Comparison of ENCODE assay signal across 21 cellular contexts in the genomic region with DNA sequence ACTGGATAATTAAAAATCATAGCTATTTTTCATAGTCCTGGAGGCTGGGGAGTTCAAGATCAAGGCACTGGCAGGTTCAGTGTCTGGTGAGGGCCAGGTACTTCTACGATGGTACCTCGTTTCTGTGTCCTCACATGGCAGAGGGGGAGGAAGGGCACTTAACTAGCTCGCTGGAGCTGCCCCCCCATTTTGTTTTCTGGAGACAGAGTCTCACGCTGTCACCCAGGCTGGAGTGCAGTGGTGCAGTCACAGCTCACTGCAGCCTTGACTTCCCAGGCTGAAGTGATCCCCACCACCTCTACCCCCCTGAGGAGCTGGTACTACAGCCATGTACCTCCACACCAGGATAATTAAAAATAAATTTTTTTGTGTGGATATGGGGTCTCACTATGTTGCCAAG. TPM values are rescaled to one million over a fixed set of nuclear protein-coding genes. Genes with fewer than 3 reads are reported as not detected.
A peak's percentile ranks its signal among the peaks of the same experiment; 100 is the strongest.
DNase-seq lines count a peak whose midpoint lies in the region; ATAC-seq and TF ChIP-seq lines count a peak whose summit lies in the region.
"Had no signal": no experiment of that assay in that cellular context is flagged by ENCODE, and none has a peak within 500 bp of the region (broad histone marks: within the 10 kb centered on the region; RNA-seq: fewer than 3 reads in every experiment).

No MANE protein-coding gene starts in this region.

- no peak overlapping the region for H3K4me3 Mint-ChIP-seq in activated CD4-positive, alpha-beta T cell treated with anti-CD3 and anti-CD28 coated beads, Interleukin-2, amount 10 ng/mL, durations not matched to agents 7 days and 5 days
- H3K4me3 Mint-ChIP-seq: CD14-positive monocyte; CD4-positive, alpha-beta T cell had no signal

- H3K4me1 Mint-ChIP-seq in activated CD4-positive, alpha-beta T cell treated with anti-CD3 and anti-CD28 coated beads, Interleukin-2, amount 10 ng/mL, durations not matched to agents 7 days and 5 days, result peaks cover 13% of the 10 kb centered on the region

- no peak overlapping the region for H3K4me3 ChIP-seq in RWPE2 (ENCODE audit: severe bottlenecking)
- H3K4me3 ChIP-seq in testis, result no peak overlapping the region
- H3K4me3 ChIP-seq: A549; BLaER1 treated with 17β-estradiol and CSF1 and Interleukin-3, amounts not matched to agents 10 nM and 100 nM; GM12878; GM23248 had no signal

- peaks cover 5% of the 10 kb centered on the region for H3K36me3 Mint-ChIP-seq in activated CD4-positive, alpha-beta T cell treated with anti-CD3 and anti-CD28 coated beads, Interleukin-2, amount 10 ng/mL, durations not matched to agents 7 days and 5 days (ENCODE audit: low read depth)
- H3K36me3 Mint-ChIP-seq: CD14-positive monocyte had no signal

- CTCF ChIA-PET in activated CD4-positive, alpha-beta T cell treated with anti-CD3 and anti-CD28 coated beads, Interleukin-2, amount 10 ng/mL, durations not matched to agents 7 days and 5 days (lab: Charles Lee), result interaction anchor here (1.3 kb wide), 1 partner anchor 9 kb away, joined by 5 read pairs; no protein-coding TSS in a partner anchor

- WGBS in testis, 2 donors, result 89 to 100% methylated on average over 3 to 4 of the region's 4 CpGs

- peak overlapping the region; percentile 19 for H3K27ac ChIP-seq in RWPE2 (ENCODE audit: poor library complexity, severe bottlenecking)
- no peak overlapping the region for H3K27ac ChIP-seq in testis
- H3K27ac ChIP-seq: A549; BLaER1 treated with 17β-estradiol and CSF1 and Interleukin-3, amounts not matched to agents 10 nM and 100 nM; GM23248 had no signal

- H3K27ac Mint-ChIP-seq in activated CD4-positive, alpha-beta T cell treated with anti-CD3 and anti-CD28 coated beads, Interleukin-2, amount 10 ng/mL, durations not matched to agents 7 days and 5 days, result no peak overlapping the region
- H3K27ac Mint-ChIP-seq: CD14-positive monocyte; CD4-positive, alpha-beta T cell had no signal

- H3K4me1 ChIP-seq in RWPE2 (ENCODE audit: insufficient read depth, poor library complexity, severe bottlenecking) (peaks cover 4% of the 10 kb centered on the region), testis (no peaks in the 10 kb centered on the region)
- H3K4me1 ChIP-seq: BE2C, Caco-2 had no signal

- DNase-seq in activated CD4-positive, alpha-beta T cell treated with anti-CD3 and anti-CD28 coated beads, Interleukin-2, amount 10 ng/mL, durations not matched to agents 7 days and 5 days, result peak; percentile 3
- DNase-seq in activated CD4-positive, alpha-beta T cell treated with anti-CD3 and anti-CD28 coated beads for 1 hour, result no peak
- DNase-seq in RWPE2 (ENCODE audit: low spot score) (no peak), mesenteric fat pad (ENCODE audit: low spot score) (peak; percentile 49), testis (peak; percentile 8), GF-D8 (lab: John Stamatoyannopoulos, UW) (no peak), occipital lobe (lab: John Stamatoyannopoulos, UW) (no peak)
- DNase-seq: 8988T; ACHN; AML-193; BE2C; Caco-2; CD4-positive, alpha-beta T cell; DMS153; DND-41; H7 had no signal

- TF ChIP-seq CTCF in RWPE2 (IDR thresholded peaks at IDR 0.05; ENCODE audit: poor library complexity, severe bottlenecking) (no peak), testis (IDR thresholded peaks at IDR 0.05) (no peak)

- POLR2A ChIA-PET in activated CD4-positive, alpha-beta T cell treated with anti-CD3 and anti-CD28 coated beads, Interleukin-2, amount 10 ng/mL, durations not matched to agents 7 days and 5 days (lab: Charles Lee), result no interaction called here

- H3K36me3 ChIP-seq in RWPE2 (ENCODE audit: low read depth) (peaks cover 10% of the 10 kb centered on the region), testis (ENCODE audit: low read depth, missing control alignments) (no peaks in the 10 kb centered on the region)
- H3K36me3 ChIP-seq: BE2C; BLaER1 treated with 17β-estradiol and CSF1 and Interleukin-3, amounts not matched to agents 10 nM and 100 nM had no signal

- H3K9me3 Mint-ChIP-seq in activated CD4-positive, alpha-beta T cell treated with anti-CD3 and anti-CD28 coated beads, Interleukin-2, amount 10 ng/mL, durations not matched to agents 7 days and 5 days, result peaks cover 20% of the 10 kb centered on the region

- no peak for ATAC-seq in RWPE2 (ENCODE audit: low read depth)
- ATAC-seq: A549, GM12878 had no signal

- H3K9me3 ChIP-seq in RWPE2 (ENCODE audit: severe bottlenecking), result peaks cover 2% of the 10 kb centered on the region
- no peaks in the 10 kb centered on the region for H3K9me3 ChIP-seq in testis
- H3K9me3 ChIP-seq: BE2C, Caco-2 had no signal

- H3K27me3 Mint-ChIP-seq in activated CD4-positive, alpha-beta T cell treated with anti-CD3 and anti-CD28 coated beads, Interleukin-2, amount 10 ng/mL, durations not matched to agents 7 days and 5 days, result peaks cover 13% of the 10 kb centered on the region
- H3K27me3 Mint-ChIP-seq: CD4-positive, alpha-beta T cell had no signal

- H3K27me3 ChIP-seq in RWPE2 (ENCODE audit: insufficient read depth, poor library complexity, severe bottlenecking) (no peaks in the 10 kb centered on the region), testis (no peaks in the 10 kb centered on the region)
- H3K27me3 ChIP-seq: BLaER1 treated with 17β-estradiol and CSF1 and Interleukin-3, amounts not matched to agents 10 nM and 100 nM had no signal

- TF ChIP-seq POLR2A in testis (IDR thresholded peaks at IDR 0.05), result no peak

- intact Hi-C loops in testis (cut with DNase I; ENCODE audit: low total_unique reads), result no loop called here

RNA-seq across cellular contexts. Expression of gene ASB1, which starts 40.3 kb away (rescaled TPM):
- 10 to 100 TPM; 26.2 to 28.9 TPM for total RNA-seq in activated CD4-positive, alpha-beta T cell treated with anti-CD3 and anti-CD28 coated beads, Interleukin-2, amount 10 ng/mL, durations not matched to agents 7 days and 5 days
- 31.0 TPM for total RNA-seq in mesenteric fat pad
- 10 to 100 TPM; 31.4 to 41.9 TPM for total RNA-seq in testis
- polyA plus RNA-seq in testis (ENCODE audit: insufficient read depth, low read depth, low replicate concordance), result 52.5 TPM
- total RNA-seq in occipital lobe, result 17.8 TPM

Comparison
In these comparisons a context has a peak if more than half of its experiments do, and no peak if none do; other contexts are left out.
1. DNase-seq: peak in activated CD4-positive, alpha-beta T cell treated with anti-CD3 and anti-CD28 coated beads, Interleukin-2, amount 10 ng/mL, durations not matched to agents 7 days and 5 days (single experiment), mesenteric fat pad (single experiment) and testis (single experiment); none in activated CD4-positive, alpha-beta T cell treated with anti-CD3 and anti-CD28 coated beads for 1 hour (single experiment), RWPE2 (single experiment), GF-D8 (single experiment) and occipital lobe (single experiment).